9 cellular contexts compared by ENCODE assay signal in the genomic region with DNA sequence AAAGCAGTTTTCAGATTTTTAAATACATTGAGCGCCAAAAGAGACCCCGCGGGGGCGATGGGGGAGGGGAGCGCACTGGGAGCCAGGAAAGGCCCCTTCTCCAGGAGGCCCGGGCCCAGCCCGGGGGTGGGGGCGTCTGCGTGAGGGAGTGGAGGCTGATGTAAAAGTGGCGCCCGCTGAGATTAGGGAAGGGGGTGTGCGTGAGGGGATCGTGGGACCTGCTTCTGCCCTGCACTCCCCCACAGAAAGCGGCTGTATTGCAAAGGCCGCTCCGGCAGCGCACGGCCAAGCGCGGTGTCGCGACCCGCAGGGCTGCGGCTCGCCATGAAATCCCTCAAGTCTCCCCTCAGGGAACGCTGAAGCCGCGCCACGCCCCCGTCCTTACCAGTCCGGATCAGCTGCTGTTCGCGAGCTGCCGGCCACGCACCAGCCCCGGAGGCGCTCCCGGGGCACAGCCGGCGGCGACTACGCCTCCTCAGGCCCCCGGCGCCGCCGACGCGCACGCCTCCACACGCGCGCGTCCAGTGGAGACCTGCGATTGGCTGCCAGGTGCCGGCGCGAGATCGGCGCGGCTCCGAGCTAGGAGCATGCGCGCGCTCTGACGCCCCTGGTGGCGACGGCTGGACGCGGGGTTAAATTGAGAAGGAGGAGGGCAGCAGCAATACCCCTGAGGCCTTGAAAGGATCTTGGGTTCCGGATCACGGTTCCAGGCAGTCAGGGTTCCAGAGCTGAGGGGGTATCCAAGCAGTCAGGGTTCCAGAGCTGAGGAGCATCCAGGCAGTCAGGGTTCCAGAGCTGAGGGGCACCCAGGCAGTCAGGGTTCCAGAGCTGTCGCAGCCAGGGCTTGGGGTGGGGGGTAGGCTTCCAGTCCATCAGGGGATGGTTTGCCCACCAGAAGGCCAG. TPM values are rescaled to one million over a fixed set of nuclear protein-coding genes. Genes with fewer than 3 reads are reported as not detected.
A peak's percentile ranks its signal among the peaks of the same experiment; 100 is the strongest.
DNase-seq lines count a peak whose midpoint lies in the region; ATAC-seq and TF ChIP-seq lines count a peak whose summit lies in the region.
"Had no signal": no experiment of that assay in that cellular context is flagged by ENCODE, and none has a peak within 500 bp of the region (broad histone marks: within the 10 kb centered on the region; RNA-seq: fewer than 3 reads in every experiment).

A gene with protein sequence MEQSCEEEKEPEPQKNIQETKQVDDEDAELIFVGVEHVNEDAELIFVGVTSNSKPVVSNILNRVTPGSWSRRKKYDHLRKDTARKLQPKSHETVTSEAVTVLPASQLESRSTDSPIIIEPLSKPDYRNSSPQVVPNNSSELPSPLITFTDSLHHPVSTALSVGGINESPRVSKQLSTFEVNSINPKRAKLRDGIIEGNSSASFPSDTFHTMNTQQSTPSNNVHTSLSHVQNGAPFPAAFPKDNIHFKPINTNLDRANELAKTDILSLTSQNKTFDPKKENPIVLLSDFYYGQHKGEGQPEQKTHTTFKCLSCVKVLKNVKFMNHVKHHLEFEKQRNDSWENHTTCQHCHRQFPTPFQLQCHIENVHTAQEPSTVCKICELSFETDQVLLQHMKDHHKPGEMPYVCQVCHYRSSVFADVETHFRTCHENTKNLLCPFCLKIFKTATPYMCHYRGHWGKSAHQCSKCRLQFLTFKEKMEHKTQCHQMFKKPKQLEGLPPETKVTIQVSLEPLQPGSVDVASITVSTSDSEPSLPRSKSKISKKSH (minus strand): TSS at position 469 of the 903 bp plus-strand sequence. CDS start 19,344 bp downstream, outside the sequence.

- no peak within 1 kb of the TSS for H3K27ac ChIP-seq in muscle layer of duodenum (ENCODE audit: low read length)

- peaks cover 0 to 12% of the 10 kb centered on the region in 2 donors for H3K4me1 ChIP-seq in muscle layer of duodenum (ENCODE audit: control insufficient read depth in 1 of 2, insufficient read depth in 2 of 2, low read length in 2 of 2)

- H3K4me3 ChIP-seq in epithelial cell of proximal tubule (ENCODE audit: low read depth, low read length) (peak within 1 kb of the TSS; percentile 77), muscle layer of duodenum (ENCODE audit: low read depth in 1 of 2, low read length in 2 of 2) (peak within 1 kb of the TSS; percentile 51 to 81)

- ATAC-seq in GM19035 (IDR thresholded peaks at IDR 0.05; ENCODE audit: unreplicated experiment), result peak; percentile 94
- ATAC-seq in HG03442 (IDR thresholded peaks at IDR 0.05; ENCODE audit: unreplicated experiment), result peak; percentile 92
- ATAC-seq: Panc1 had no signal

- H3K27me3 ChIP-seq in muscle layer of duodenum (ENCODE audit: low read depth, low read length), result no peaks in the 10 kb centered on the region

- DNase-seq in AML-193 (lab: John Stamatoyannopoulos, UW) (peak; percentile 58 to 73), NCI-H82 treated with DMSO at 0.1 percent for 48 hours (lab: John Stamatoyannopoulos, UW; ENCODE audit: unreplicated experiment) (peak; percentile 49), epithelial cell of proximal tubule (ENCODE audit: low read depth) (no peak)
- DNase-seq in activated CD8-positive, alpha-beta memory T cell treated with anti-CD3 and anti-CD28 coated beads, Interleukin-2, amount 50 U/mL, for 24 hours (ENCODE audit: extremely low read depth), result peak; percentile 53
- peak; percentile 65 for DNase-seq in stimulated activated CD8-positive, alpha-beta memory T cell treated with anti-CD3 and anti-CD28 coated beads, Interleukin-7, amount 100 ng/mL, for 24 hours (ENCODE audit: low read depth)

- no peaks in the 10 kb centered on the region for H3K36me3 ChIP-seq in muscle layer of duodenum (ENCODE audit: control insufficient read depth in 1 of 2, insufficient read depth in 2 of 2, low read length in 2 of 2)

- TF ChIP-seq CTCF in epithelial cell of proximal tubule (conservative IDR thresholded peaks at IDR 0.05; ENCODE audit: low read depth, low read length), result peak; percentile 67

- H3K9me3 ChIP-seq in muscle layer of duodenum (ENCODE audit: control insufficient read depth in 1 of 2, low read length in 2 of 2), result no peaks in the 10 kb centered on the region

RNA-seq across cellular contexts. Expression of the gene that starts here (rescaled TPM):
- total RNA-seq in epithelial cell of proximal tubule, result 2.4 and 3.3 TPM in 2 replicates
